Comparison of ENCODE assay signal across 8 cellular contexts in the genomic region with DNA sequence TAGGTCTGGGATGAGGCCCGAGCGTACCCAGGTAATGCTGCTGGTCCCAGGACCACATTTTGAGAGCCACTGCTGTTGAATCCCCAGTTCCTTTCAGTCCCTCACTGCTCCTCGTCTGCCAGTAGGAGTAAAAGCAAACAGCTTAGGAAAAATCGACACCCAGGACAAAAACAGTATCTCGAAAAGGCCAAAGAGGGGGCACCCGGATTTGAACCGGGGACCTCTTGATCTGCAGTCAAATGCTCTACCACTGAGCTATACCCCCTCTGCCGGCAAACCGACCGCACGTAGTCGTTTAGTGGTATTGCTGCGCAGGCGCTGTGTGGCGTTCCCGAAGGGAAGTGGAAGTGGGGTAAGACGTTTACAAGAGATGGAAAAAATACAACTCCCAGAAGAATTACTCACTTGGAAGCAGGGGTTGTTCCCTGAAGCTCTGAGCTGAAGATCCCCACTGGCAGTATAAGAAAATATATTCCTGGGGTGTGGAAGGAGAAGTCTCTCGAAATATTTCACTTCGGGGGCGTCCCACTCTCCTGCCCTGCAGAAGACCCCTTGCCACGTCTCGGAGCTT. TPM values are rescaled to one million over a fixed set of nuclear protein-coding genes. Genes with fewer than 3 reads are reported as not detected.
DNase-seq lines count a peak whose midpoint lies in the region; TF ChIP-seq lines count a peak whose summit lies in the region.

No MANE protein-coding gene starts in this region.

- intact Hi-C loops in esophagus squamous epithelium (cut with DNase I): loop anchor here (5.0 kb wide), 2 partner anchors 86 to 171 kb away; no protein-coding TSS in a partner anchor

- TF ChIP-seq POLR2A in Peyer's patch (IDR thresholded peaks at IDR 0.05) (no peak), esophagus squamous epithelium (IDR thresholded peaks at IDR 0.05) (no peak)

- no peaks in the 10 kb centered on the region for H3K36me3 ChIP-seq in BJ (ENCODE audit: control insufficient read depth, insufficient read depth, low read length)
- no peaks in the 10 kb centered on the region for H3K36me3 ChIP-seq in KOPT-K1 (ENCODE audit: insufficient read depth, low read length)
- H3K36me3 ChIP-seq in Peyer's patch: no peaks in the 10 kb centered on the region
- no peaks in the 10 kb centered on the region for H3K36me3 ChIP-seq in esophagus squamous epithelium
- no peaks in the 10 kb centered on the region for H3K36me3 ChIP-seq in muscle layer of colon (ENCODE audit: insufficient read depth, low read length)

- POLR2A ChIA-PET in BJ (lab: Charles Lee): interaction anchor here (1.0 kb wide), 1 partner anchor 9 kb away, joined by 5 read pairs; no protein-coding TSS in a partner anchor

- TF ChIP-seq CTCF in BJ (IDR thresholded peaks at IDR 0.05; ENCODE audit: insufficient read depth, low read depth, low read length) (0 out of 2 replicates have a peak, but pooled peaks have one; percentile 13), GM20000 (IDR thresholded peaks at IDR 0.05; ENCODE audit: extremely low read depth, missing control alignments) (no peak), Peyer's patch (IDR thresholded peaks at IDR 0.05) (peak; percentile 18 to 35 (median 29)), esophagus squamous epithelium (IDR thresholded peaks at IDR 0.05) (peak in 4 of 6 experiments; percentile 18 to 37 (median 26))

- H3K27ac ChIP-seq in KOPT-K1 (ENCODE audit: low read depth, low read length, poor library complexity, severe bottlenecking) (peak overlapping the region; percentile 79), Peyer's patch (peak overlapping the region; percentile 81 to 96 (median 89)), esophagus squamous epithelium (peak overlapping the region; percentile 83 to 93 (median 92)), muscle layer of colon (ENCODE audit: low read depth, low read length) (peak overlapping the region; percentile 75)

- H3K4me1 ChIP-seq in Peyer's patch (peaks cover 0 to 17% (median 11%) of the 10 kb centered on the region in 4 donors), esophagus squamous epithelium (peaks cover 10 to 49% (median 18%) of the 10 kb centered on the region in 3 donors), muscle layer of colon (ENCODE audit: insufficient read depth, low read length) (peaks cover 12% of the 10 kb centered on the region)

- peak; percentile 43 for DNase-seq in BJ (ENCODE audit: low read depth)
- DNase-seq in GM20000 (ENCODE audit: low spot score): peak; percentile 76
- DNase-seq in Peyer's patch: peak; percentile 93 to 96 (median 96)
- DNase-seq in activated T-helper 1 cell treated with Interleukin-2 at 50 U/mL for 16 hours (ENCODE audit: low read depth): peak; percentile 89
- peak; percentile 27 for DNase-seq in esophagus squamous epithelium (lab: John Stamatoyannopoulos, UW)
- DNase-seq in stimulated activated CD8-positive, alpha-beta memory T cell treated with anti-CD3 and anti-CD28 coated beads, Interleukin-4, amount 100 ng/mL, for 4 hours (ENCODE audit: low read depth in 2 of 2, low spot score in 1 of 2): peak; percentile 84 to 96

- peak overlapping the region; percentile 96 for H3K4me3 ChIP-seq in BJ (ENCODE audit: low read depth, low read length)
- peak overlapping the region; percentile 62 to 99 (median 68) for H3K4me3 ChIP-seq in Peyer's patch
- H3K4me3 ChIP-seq in esophagus squamous epithelium: peak overlapping the region; percentile 61 to 91 (median 80)
- H3K4me3 ChIP-seq in muscle layer of colon (ENCODE audit: low read depth in 1 of 2, low read length in 2 of 2): peak overlapping the region; percentile 93 to 99

- H3K27me3 ChIP-seq in BJ (ENCODE audit: control insufficient read depth, insufficient read depth, low read length) (peaks cover 9% of the 10 kb centered on the region), Peyer's patch (peaks cover 0 to 4% of the 10 kb centered on the region in 2 donors), esophagus squamous epithelium (peaks cover 0 to 20% (median 0%) of the 10 kb centered on the region in 4 donors), muscle layer of colon (ENCODE audit: control insufficient read depth in 1 of 2, insufficient read depth in 2 of 2, low read length in 2 of 2) (peaks cover 11 to 20% of the 10 kb centered on the region in 2 donors)

- H3K9ac ChIP-seq in muscle layer of colon (ENCODE audit: low read length): peak overlapping the region; percentile 75

- WGBS in esophagus squamous epithelium, 2 donors: 1% methylated on average over 18 to 21 of the region's 22 CpGs

- CTCF ChIA-PET in BJ (lab: Yijun Ruan, JAX): interaction anchor here (0.6 to 12.7 kb wide), 52 partner anchors 10 to 477 kb away, joined by 3 to 234 read pairs (median 4); a partner anchor contains a TSS

- H3K9me3 ChIP-seq in KOPT-K1 (ENCODE audit: insufficient read depth, low read length, poor library complexity, severe bottlenecking) (no peaks in the 10 kb centered on the region), Peyer's patch (no peaks in the 10 kb centered on the region), esophagus squamous epithelium (peaks cover 0 to 3% (median 0%) of the 10 kb centered on the region in 3 donors), muscle layer of colon (ENCODE audit: low read length) (no peaks in the 10 kb centered on the region)

RNA-seq across cellular contexts. Expression of a gene that starts 2.2 kb away (rescaled TPM):
- polyA plus RNA-seq in BJ (2011; rRNA removed): 1.8 and 5.0 TPM in 2 replicates
- polyA minus RNA-seq in BJ (2011; rRNA and poly(A)+ RNA removed): 0.90 and 1.7 TPM in 2 replicates
- total RNA-seq in Peyer's patch: 10 to 100 TPM; 14.5 to 34.7 (median 18.2) TPM
- 1 to 10 TPM; 1.2 to 7.2 (median 4.6) TPM for total RNA-seq in esophagus squamous epithelium

RNA-seq across cellular contexts. Expression of a gene that starts 12.3 kb away (rescaled TPM):
- not detected in 2 replicates for polyA plus RNA-seq in BJ (2011; rRNA removed)
- polyA minus RNA-seq in BJ (2011; rRNA and poly(A)+ RNA removed): 0.05 and 0.10 TPM in 2 replicates
- not detected for total RNA-seq in Peyer's patch
- not detected for total RNA-seq in esophagus squamous epithelium

RNA-seq across cellular contexts. Expression of a gene that starts 43.8 kb away (rescaled TPM):
- polyA plus RNA-seq in BJ (2011; rRNA removed): 6.6 and 8.5 TPM in 2 replicates
- 6.7 and 14.2 TPM in 2 replicates for polyA minus RNA-seq in BJ (2011; rRNA and poly(A)+ RNA removed)
- total RNA-seq in Peyer's patch (1 to 10 TPM; 2.5 to 5.0 (median 2.8) TPM), esophagus squamous epithelium (1 to 10 TPM in 2 of 4 donors, under 1 TPM in 2; 0.53 to 3.6 (median 0.99) TPM)

RNA-seq across cellular contexts. Expression of a gene that starts 46.5 kb away (rescaled TPM):
- polyA plus RNA-seq in BJ (2011; rRNA removed): 1,903 and 2,002 TPM in 2 replicates
- polyA minus RNA-seq in BJ (2011; rRNA and poly(A)+ RNA removed): 352 and 471 TPM in 2 replicates
- total RNA-seq in Peyer's patch (1,000 to 10,000 TPM in 3 of 4 donors, 100 to 1,000 TPM in 1; 932 to 2,029 (median 1,420) TPM), esophagus squamous epithelium (1,000 to 10,000 TPM; 1,949 to 3,028 (median 2,392) TPM)

Comparison
In these comparisons a context has a peak if more than half of its experiments do, and no peak if none do; other contexts are left out.
1. Peak in every context shown above with its lines: DNase-seq, H3K4me3 ChIP-seq and H3K27ac ChIP-seq.
2. DNase-seq: peak in every context shown above with its lines; median percentile 96 in Peyer's patch; 90 in stimulated activated CD8-positive, alpha-beta memory T cell treated with anti-CD3 and anti-CD28 coated beads, Interleukin-4, amount 100 ng/mL, for 4 hours; 89 in activated T-helper 1 cell treated with Interleukin-2 at 50 U/mL for 16 hours; 76 in GM20000; 43 in BJ; 27 in esophagus squamous epithelium.